9 cellular contexts compared by ENCODE assay signal in genomic region chr1:228058981-228059535, GRCh38. TPM values are rescaled to one million over a fixed set of nuclear protein-coding genes. Genes with fewer than 3 reads are reported as not detected.
DNase-seq lines count a peak whose midpoint lies in the region; ATAC-seq, FAIRE-seq and TF ChIP-seq lines count a peak whose summit lies in the region.
"Had no signal": no experiment of that assay in that cellular context is flagged by ENCODE, and none has a peak within 500 bp of the region (broad histone marks: within the 10 kb centered on the region; RNA-seq: fewer than 3 reads in every experiment).

No MANE protein-coding gene starts in this region.

- no peaks in the 10 kb centered on the region for H3K9me3 ChIP-seq in CD4-positive, alpha-beta memory T cell (ENCODE audit: control insufficient read depth in 1 of 2, low read length in 2 of 2)
- H3K9me3 ChIP-seq in neural cell (ENCODE audit: low read length): peaks cover 9% of the 10 kb centered on the region

- no peak for TF ChIP-seq RAD21 in Ishikawa (IDR thresholded peaks at IDR 0.05; ENCODE audit: low read depth)
- no peak for TF ChIP-seq RAD21 in neural cell (conservative IDR thresholded peaks at IDR 0.05)

- no peak overlapping the region for H3K4me2 ChIP-seq in neural cell (ENCODE audit: low read length)

- H3K36me3 Mint-ChIP-seq in CD4-positive, alpha-beta memory T cell: no peaks in the 10 kb centered on the region

- no peak overlapping the region for H2AFZ ChIP-seq in neural cell (ENCODE audit: low read depth, low read length)

- DNase-seq in CD4-positive, alpha-beta memory T cell: peak; percentile 74 to 85 (median 80)
- DNase-seq in bronchial epithelial cell (ENCODE audit: low read depth) (no peak), GM20000 (ENCODE audit: low spot score) (no peak), GM03348 (ENCODE audit: low spot score) (no peak)

- H3K79me2 ChIP-seq in neural cell (replicated peaks; ENCODE audit: insufficient read depth, low read length): no peaks in the 10 kb centered on the region

- H3K27ac ChIP-seq in CD4-positive, alpha-beta memory T cell (ENCODE audit: low read depth, low read length): no peak overlapping the region
- no peak overlapping the region for H3K27ac ChIP-seq in neural cell (ENCODE audit: low read length)

- no peak for FAIRE-seq in bronchial epithelial cell (lab: Jason Lieb, UNC)

- H3F3A ChIP-seq in neural cell (ENCODE audit: insufficient read depth, low read length, poor library complexity, severe bottlenecking): no peaks in the 10 kb centered on the region

- no peaks in the 10 kb centered on the region for H3K9me2 ChIP-seq in neural cell (ENCODE audit: insufficient read depth, low read length)

- peak overlapping the region; percentile 36 to 55 for H3K4me3 ChIP-seq in CD4-positive, alpha-beta memory T cell (ENCODE audit: low read length in 2 of 2)
- peak overlapping the region; percentile 43 for H3K4me3 ChIP-seq in bronchial epithelial cell (ENCODE audit: low read depth, low read length)
- H3K4me3 ChIP-seq in neural cell (ENCODE audit: low read length): peak overlapping the region; percentile 44

- peaks cover 10 to 24% of the 10 kb centered on the region in 2 donors for H3K27me3 Mint-ChIP-seq in CD4-positive, alpha-beta memory T cell

- H4K20me1 ChIP-seq in neural cell (ENCODE audit: insufficient read depth): no peaks in the 10 kb centered on the region

- TF ChIP-seq CTCF in bronchial epithelial cell (IDR thresholded peaks at IDR 0.05; ENCODE audit: insufficient read depth, low read length, severe bottlenecking) (no peak), neural cell (IDR thresholded peaks at IDR 0.05; ENCODE audit: poor library complexity, severe bottlenecking) (no peak), GM20000 (IDR thresholded peaks at IDR 0.05; ENCODE audit: extremely low read depth, missing control alignments) (no peak)

- POLR2A ChIA-PET in CD4-positive, alpha-beta memory T cell (lab: Charles Lee; ENCODE audit: partially characterized antibody): interaction anchor here (0.7 to 2.3 kb wide), 3 partner anchors 23 to 51 kb away, joined by 3 to 6 read pairs (median 3); partner anchors contain the start of genes ARF1 and MRPL55

- intact Hi-C loops in CD4-positive, alpha-beta memory T cell (cut with micrococcal nuclease): loop anchor here (1.0 to 2.0 kb wide), 2 partner anchors 16 to 23 kb away; partner anchors contain the start of gene ARF1

- no peaks in the 10 kb centered on the region for H3K36me3 ChIP-seq in CD4-positive, alpha-beta memory T cell (ENCODE audit: insufficient read depth, low read length)
- H3K36me3 ChIP-seq in bronchial epithelial cell (ENCODE audit: control insufficient read depth, insufficient read depth, low read length): no peaks in the 10 kb centered on the region
- no peaks in the 10 kb centered on the region for H3K36me3 ChIP-seq in neural cell (ENCODE audit: insufficient read depth, low read length)

- CTCF ChIA-PET in CD4-positive, alpha-beta memory T cell (lab: Charles Lee; ENCODE audit: partially characterized antibody): no interaction called here

- H3K9me3 Mint-ChIP-seq in CD4-positive, alpha-beta memory T cell: peaks cover 0 to 2% (median 0%) of the 10 kb centered on the region in 8 donors

- TF ChIP-seq EP300 in Ishikawa (IDR thresholded peaks at IDR 0.05; ENCODE audit: borderline replicate concordance): no peak
- no peak for TF ChIP-seq EP300 in neural cell (conservative IDR thresholded peaks at IDR 0.05; ENCODE audit: poor library complexity, severe bottlenecking)

- peaks cover 5 to 18% (median 12%) of the 10 kb centered on the region in 4 donors for H3K4me1 Mint-ChIP-seq in CD4-positive, alpha-beta memory T cell

- no peak for ATAC-seq in GM18907 (IDR thresholded peaks at IDR 0.05; ENCODE audit: unreplicated experiment)
- ATAC-seq in GM18909 (IDR thresholded peaks at IDR 0.05; ENCODE audit: poor library complexity, unreplicated experiment): no peak

- no peak overlapping the region for H3K9ac ChIP-seq in neural cell (ENCODE audit: low read length)

- peaks cover 24% of the 10 kb centered on the region for H3K4me1 ChIP-seq in CD4-positive, alpha-beta memory T cell (ENCODE audit: insufficient read depth, low read length)

- peak overlapping the region; percentile 48 to 79 (median 76) for H3K4me3 Mint-ChIP-seq in CD4-positive, alpha-beta memory T cell

- peak overlapping the region in 4 of 7 donors; percentile 29 to 67 (median 33) for H3K27ac Mint-ChIP-seq in CD4-positive, alpha-beta memory T cell

- H3K27me3 ChIP-seq in CD4-positive, alpha-beta memory T cell (ENCODE audit: insufficient read depth, low read length): peaks cover 16% of the 10 kb centered on the region
- H3K27me3 ChIP-seq in bronchial epithelial cell (ENCODE audit: control insufficient read depth, insufficient read depth, low read length): peaks cover 6% of the 10 kb centered on the region
- peaks cover 66% of the 10 kb centered on the region for H3K27me3 ChIP-seq in neural cell (ENCODE audit: insufficient read depth, low read depth, low read length)

TF ChIP-seq in Ishikawa, 13 proteins besides CTCF, POLR2A, EP300 and RAD21:
- TF ChIP-seq USF1 (IDR thresholded peaks at IDR 0.05) (peak; percentile 36; the same call in 1 of the 2 replicates), ZBTB7A (IDR thresholded peaks at IDR 0.05; ENCODE audit: low read depth) (peak; percentile 86), MAX (IDR thresholded peaks at IDR 0.05) (peak; percentile 93), CREB1 (IDR thresholded peaks at IDR 0.05; ENCODE audit: low read depth) (peak; percentile 62; the same call in 1 of the 2 replicates), TEAD4 (IDR thresholded peaks at IDR 0.05) (no peak), TAF1 (IDR thresholded peaks at IDR 0.05; ENCODE audit: low read depth) (0 out of 2 replicates have a peak, but pooled peaks have one; percentile 38), YY1 (IDR thresholded peaks at IDR 0.05; ENCODE audit: low read depth) (no peak), NFIC (IDR thresholded peaks at IDR 0.05) (no peak)

TF ChIP-seq in neural cell, 6 proteins besides CTCF, POLR2A, EP300 and RAD21:
- TF ChIP-seq MXI1 (conservative IDR thresholded peaks at IDR 0.05; ENCODE audit: poor library complexity, severe bottlenecking) (no peak), TAF1 (IDR thresholded peaks at IDR 0.05; ENCODE audit: low read depth) (no peak), REST (IDR thresholded peaks at IDR 0.05; ENCODE audit: borderline replicate concordance) (no peak), SMC3 (conservative IDR thresholded peaks at IDR 0.05; ENCODE audit: poor library complexity) (no peak), POLR2AphosphoS5 (IDR thresholded peaks at IDR 0.05) (no peak), EZH2 (IDR thresholded peaks at IDR 0.05; ENCODE audit: borderline replicate concordance, insufficient read depth, low read length, poor library complexity, severe bottlenecking) (no peak)

RNA-seq across cellular contexts. Expression of gene ARF1, which starts 23.4 kb away (rescaled TPM):
- 100 to 1,000 TPM; 265 to 270 TPM for total RNA-seq in CD4-positive, alpha-beta memory T cell
- 100 to 1,000 TPM; 493 to 600 TPM for polyA plus RNA-seq in CD4-positive, alpha-beta memory T cell
- 240 and 297 TPM in 2 replicates for total RNA-seq in bronchial epithelial cell
- polyA plus RNA-seq in neural cell: 168 and 202 TPM in 2 replicates
- 152 and 156 TPM in 2 replicates for polyA minus RNA-seq in neural cell

RNA-seq across cellular contexts. Expression of gene C1orf35, which starts 44.1 kb away (rescaled TPM):
- 10 to 100 TPM; 28.5 to 30.7 TPM for total RNA-seq in CD4-positive, alpha-beta memory T cell
- polyA plus RNA-seq in CD4-positive, alpha-beta memory T cell: 10 to 100 TPM; 16.4 to 20.0 TPM
- total RNA-seq in bronchial epithelial cell: 16.1 and 17.1 TPM in 2 replicates
- 32.8 and 37.5 TPM in 2 replicates for polyA plus RNA-seq in neural cell
- polyA minus RNA-seq in neural cell: 12.3 and 12.7 TPM in 2 replicates

RNA-seq across cellular contexts. Expression of gene MRPL55, which starts 50.0 kb away (rescaled TPM):
- 10 to 100 TPM; 57.8 to 64.5 TPM for total RNA-seq in CD4-positive, alpha-beta memory T cell
- polyA plus RNA-seq in CD4-positive, alpha-beta memory T cell: 100 to 1,000 TPM; 108 to 157 TPM
- total RNA-seq in bronchial epithelial cell: 43.2 and 87.7 TPM in 2 replicates
- polyA plus RNA-seq in neural cell: 168 and 178 TPM in 2 replicates
- 39.2 and 54.3 TPM in 2 replicates for polyA minus RNA-seq in neural cell

RNA-seq across cellular contexts. Expression of gene WNT3A, which starts 52.3 kb away (rescaled TPM):
- total RNA-seq in CD4-positive, alpha-beta memory T cell: not detected
- not detected for polyA plus RNA-seq in CD4-positive, alpha-beta memory T cell
- not detected in 2 replicates for total RNA-seq in bronchial epithelial cell
- 0.14 TPM in 1 of 2 replicates, not detected in the other for polyA plus RNA-seq in neural cell
- polyA minus RNA-seq in neural cell: not detected in 2 replicates
- total RNA-seq: epithelial cell of proximal tubule had no signal

Comparison
In these comparisons a context has a peak if more than half of its experiments do, and no peak if none do; other contexts are left out.
1. DNase-seq: peak in CD4-positive, alpha-beta memory T cell (5 of 5); none in bronchial epithelial cell (single experiment), GM20000 (single experiment) and GM03348 (single experiment).
2. Peak in every context shown above with its lines, with median percentiles within 50 percentile points of each other: H3K4me3 ChIP-seq.